Comparison of ENCODE assay signal across 8 cellular contexts in genomic region chr10:123583639-123584418, GRCh38.
A peak's percentile ranks its signal among the peaks of the same experiment; 100 is the strongest.
DNase-seq lines count a peak whose midpoint lies in the region; ATAC-seq and TF ChIP-seq lines count a peak whose summit lies in the region.

No MANE protein-coding gene starts in this region.

- TF ChIP-seq RAD21 in Ishikawa (IDR thresholded peaks at IDR 0.05; ENCODE audit: low read depth), result peak; percentile 73

- H3K27ac ChIP-seq in epithelial cell of prostate (no peak overlapping the region), substantia nigra (ENCODE audit: low read depth, low read length, poor library complexity, severe bottlenecking) (no peak overlapping the region)

- DNase-seq in EL (peak; percentile 73), SK-N-DZ (ENCODE audit: low spot score) (peak; percentile 46), epithelial cell of prostate (ENCODE audit: low read depth, low spot score) (peak; percentile 6), mesenteric fat pad (ENCODE audit: low spot score) (peak; percentile 90), substantia nigra (lab: John Stamatoyannopoulos, UW) (peak in 46 of 49 donors; percentile 6 to 86 (median 56))

- ATAC-seq in HG03108 (IDR thresholded peaks at IDR 0.05; ENCODE audit: unreplicated experiment) (no peak), HG03378 (IDR thresholded peaks at IDR 0.05; ENCODE audit: unreplicated experiment) (no peak)

- no peak for TF ChIP-seq EP300 in Ishikawa (IDR thresholded peaks at IDR 0.05; ENCODE audit: borderline replicate concordance)

TF ChIP-seq in Ishikawa, 13 proteins besides CTCF, POLR2A, EP300 and RAD21:
- no peak for TF ChIP-seq CEBPB (IDR thresholded peaks at IDR 0.05)
- no peak for TF ChIP-seq TCF12 (IDR thresholded peaks at IDR 0.05; ENCODE audit: low read depth)
- no peak for TF ChIP-seq EGR1 (IDR thresholded peaks at IDR 0.05)
- TF ChIP-seq NFIC (IDR thresholded peaks at IDR 0.05), result no peak
- no peak for TF ChIP-seq REST (IDR thresholded peaks at IDR 0.05; ENCODE audit: low read depth)
- TF ChIP-seq YY1 (IDR thresholded peaks at IDR 0.05; ENCODE audit: low read depth), result no peak
- no peak for TF ChIP-seq TEAD4 (IDR thresholded peaks at IDR 0.05)
- TF ChIP-seq CREB1 (IDR thresholded peaks at IDR 0.05; ENCODE audit: low read depth), result no peak
- no peak for TF ChIP-seq ZBTB7A (IDR thresholded peaks at IDR 0.05; ENCODE audit: low read depth)
- no peak for TF ChIP-seq TAF1 (IDR thresholded peaks at IDR 0.05; ENCODE audit: low read depth)
- no peak for TF ChIP-seq MAX (IDR thresholded peaks at IDR 0.05)
- TF ChIP-seq FOXM1 (IDR thresholded peaks at IDR 0.05; ENCODE audit: borderline replicate concordance, low read depth), result no peak
- TF ChIP-seq USF1 (IDR thresholded peaks at IDR 0.05), result no peak

Comparison
In these comparisons a context has a peak if more than half of its experiments do, and no peak if none do; other contexts are left out.
1. DNase-seq: peak in every context shown above with its lines; median percentile 90 in mesenteric fat pad; 73 in EL; 56 in substantia nigra; 46 in SK-N-DZ; 6 in epithelial cell of prostate.